ENCODE assay signal across 10 cellular contexts in the genomic region with DNA sequence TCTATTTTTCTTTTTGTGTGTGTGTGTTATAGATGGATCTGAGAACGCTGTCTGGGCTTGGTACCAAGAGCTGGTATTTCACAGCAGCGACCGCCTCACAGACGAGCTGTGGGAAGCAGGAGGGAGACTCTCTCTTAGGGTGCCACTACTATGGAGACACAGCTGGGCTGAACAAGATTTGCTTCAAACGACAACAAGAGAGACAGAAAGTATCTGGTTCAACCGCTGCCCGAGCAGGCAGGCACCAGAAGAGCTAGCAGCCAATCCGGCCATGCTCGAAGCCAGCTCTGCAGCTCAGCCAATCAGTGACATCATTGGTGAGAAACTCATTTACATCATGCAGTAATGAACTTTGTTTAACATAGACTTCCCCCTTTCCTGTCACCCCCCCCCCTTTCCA.
A peak's percentile ranks its signal among the peaks of the same experiment; 100 is the strongest.
DNase-seq lines count a peak whose midpoint lies in the region; ATAC-seq and TF ChIP-seq lines count a peak whose summit lies in the region.
"Had no signal": no experiment of that assay in that cellular context is flagged by ENCODE, and none has a peak within 500 bp of the region (broad histone marks: within the 10 kb centered on the region; RNA-seq: fewer than 3 reads in every experiment).

No MANE protein-coding gene starts in this region.

- H3K14ac ChIP-seq in mesenchymal stem cell (ENCODE audit: low read length in 2 of 2), result no peak overlapping the region

- H3K23ac ChIP-seq in mesenchymal stem cell (ENCODE audit: low read length in 2 of 2), result no peak overlapping the region

- H3K4me1 Mint-ChIP-seq in HFFc6 (ENCODE audit: low read depth), result peaks cover 37% of the 10 kb centered on the region
- H3K4me1 Mint-ChIP-seq in activated naive CD8-positive, alpha-beta T cell treated with anti-CD3 and anti-CD28 coated beads for 36 hours, result no peaks in the 10 kb centered on the region

- H2BK5ac ChIP-seq in mesenchymal stem cell (ENCODE audit: low read depth, low read length, poor library complexity, severe bottlenecking), result no peak overlapping the region

- no peak overlapping the region for H3K4me2 ChIP-seq in mesenchymal stem cell (ENCODE audit: low read length, poor library complexity, severe bottlenecking)

- TF ChIP-seq CTCF in HFFc6 (IDR thresholded peaks at IDR 0.05) (no peak), astrocyte of the cerebellum (IDR thresholded peaks at IDR 0.05; ENCODE audit: low read depth, low read length, missing control alignments) (no peak)

- H3K9ac ChIP-seq in mesenchymal stem cell (ENCODE audit: low read length), result peak overlapping the region; percentile 74

- no peaks in the 10 kb centered on the region for H3K36me3 Mint-ChIP-seq in HFFc6 (ENCODE audit: low read depth)
- no peaks in the 10 kb centered on the region for H3K36me3 Mint-ChIP-seq in activated naive CD8-positive, alpha-beta T cell treated with anti-CD3 and anti-CD28 coated beads for 36 hours

- DNase-seq in HFFc6 (peak; percentile 46), astrocyte of the cerebellum (ENCODE audit: low read depth) (peak; percentile 53), mesenchymal stem cell (no peak), NCI-H2171 treated with DMSO at 0.1 percent for 48 hours (lab: John Stamatoyannopoulos, UW) (no peak)
- no peak for DNase-seq in activated naive CD8-positive, alpha-beta T cell treated with anti-CD3 and anti-CD28 coated beads for 36 hours
- DNase-seq: Peyer's patch had no signal

- peak overlapping the region; percentile 89 for H3K4me3 Mint-ChIP-seq in HFFc6
- no peak overlapping the region for H3K4me3 Mint-ChIP-seq in activated naive CD8-positive, alpha-beta T cell treated with anti-CD3 and anti-CD28 coated beads for 36 hours

- in situ Hi-C loops in astrocyte of the cerebellum (cut with HindIII; ENCODE audit: low sequenced_read_pairs), result no loop called here

- WGBS in mesenchymal stem cell, result 91% methylated on average over 9 of the region's 9 CpGs

- no peak overlapping the region for H3K4ac ChIP-seq in mesenchymal stem cell (ENCODE audit: low read depth in 1 of 2, low read length in 2 of 2)

- H3K4me1 ChIP-seq in mesenchymal stem cell (ENCODE audit: control insufficient read depth, insufficient read depth, low read depth, low read length), result no peaks in the 10 kb centered on the region
- H3K4me1 ChIP-seq: Peyer's patch had no signal

- H2BK15ac ChIP-seq in mesenchymal stem cell (ENCODE audit: low read depth, poor library complexity, severe bottlenecking), result no peak overlapping the region

- H3K9me3 Mint-ChIP-seq in HFFc6, result no peaks in the 10 kb centered on the region
- H3K9me3 Mint-ChIP-seq in activated naive CD8-positive, alpha-beta T cell treated with anti-CD3 and anti-CD28 coated beads for 36 hours, result no peaks in the 10 kb centered on the region

- H3K27ac Mint-ChIP-seq in HFFc6, result peak overlapping the region; percentile 57
- H3K27ac Mint-ChIP-seq in activated naive CD8-positive, alpha-beta T cell treated with anti-CD3 and anti-CD28 coated beads for 36 hours, result no peak overlapping the region

- peak overlapping the region; percentile 48 for H3K4me3 ChIP-seq in astrocyte of the cerebellum (ENCODE audit: low read depth, low read length)
- H3K4me3 ChIP-seq in mesenchymal stem cell (ENCODE audit: insufficient read depth in 1 of 2, low read depth in 1 of 2, low read length in 2 of 2), result peak overlapping the region in 1 of 2 experiments; percentile 74
- H3K4me3 ChIP-seq: mucosa of descending colon, Peyer's patch had no signal

- H4K8ac ChIP-seq in mesenchymal stem cell (ENCODE audit: low read length), result no peak overlapping the region

- H4K91ac ChIP-seq in mesenchymal stem cell (ENCODE audit: low read length), result no peak overlapping the region

- no peaks in the 10 kb centered on the region for H3K36me3 ChIP-seq in mesenchymal stem cell (ENCODE audit: control insufficient read depth in 1 of 2, insufficient read depth in 2 of 2, low read depth in 1 of 2, low read length in 2 of 2)
- H3K36me3 ChIP-seq: Peyer's patch had no signal

- no peaks in the 10 kb centered on the region for H3K9me3 ChIP-seq in mesenchymal stem cell (ENCODE audit: control insufficient read depth, low read length)
- H3K9me3 ChIP-seq: mucosa of descending colon, Peyer's patch had no signal

- H2BK120ac ChIP-seq in mesenchymal stem cell (ENCODE audit: low read depth, low read length), result no peak overlapping the region

- no peak overlapping the region for H2AFZ ChIP-seq in mesenchymal stem cell (ENCODE audit: low read depth, low read length)

- no peak for ATAC-seq in GM19395 (IDR thresholded peaks at IDR 0.05; ENCODE audit: unreplicated experiment)
- ATAC-seq: mucosa of descending colon had no signal

- H3K27me3 ChIP-seq in mesenchymal stem cell (ENCODE audit: control insufficient read depth in 1 of 2, insufficient read depth in 1 of 2, low read length in 2 of 2), result no peaks in the 10 kb centered on the region
- H3K27me3 ChIP-seq: Peyer's patch had no signal

- H3K27me3 Mint-ChIP-seq in HFFc6 (ENCODE audit: insufficient read depth), result no peaks in the 10 kb centered on the region; the same call in 1 of the 2 replicates
- no peaks in the 10 kb centered on the region for H3K27me3 Mint-ChIP-seq in activated naive CD8-positive, alpha-beta T cell treated with anti-CD3 and anti-CD28 coated beads for 36 hours

- H2AK5ac ChIP-seq in mesenchymal stem cell (ENCODE audit: low read length, severe bottlenecking), result no peak overlapping the region

- H3K18ac ChIP-seq in mesenchymal stem cell (ENCODE audit: low read depth in 1 of 2, low read length in 2 of 2), result no peak overlapping the region

- H3K79me1 ChIP-seq in mesenchymal stem cell (replicated peaks; ENCODE audit: low read length, poor library complexity, severe bottlenecking), result no peaks in the 10 kb centered on the region

- H2BK12ac ChIP-seq in mesenchymal stem cell (ENCODE audit: low read length in 2 of 2), result no peak overlapping the region

- H3K27ac ChIP-seq in mesenchymal stem cell (ENCODE audit: low read length, poor library complexity, severe bottlenecking), result no peak overlapping the region
- peak overlapping the region; percentile 93 for H3K27ac ChIP-seq in temporal lobe (ENCODE audit: low read depth, low read length)
- H3K27ac ChIP-seq: HL-60, Peyer's patch had no signal

Comparison
In these comparisons a context has a peak if more than half of its experiments do, and no peak if none do; other contexts are left out.
1. DNase-seq: peak in HFFc6 (single experiment) and astrocyte of the cerebellum (single experiment); none in mesenchymal stem cell (single experiment), NCI-H2171 treated with DMSO at 0.1 percent for 48 hours (single experiment) and activated naive CD8-positive, alpha-beta T cell treated with anti-CD3 and anti-CD28 coated beads for 36 hours (single experiment).